8 cellular contexts compared by ENCODE assay signal in the genomic region with DNA sequence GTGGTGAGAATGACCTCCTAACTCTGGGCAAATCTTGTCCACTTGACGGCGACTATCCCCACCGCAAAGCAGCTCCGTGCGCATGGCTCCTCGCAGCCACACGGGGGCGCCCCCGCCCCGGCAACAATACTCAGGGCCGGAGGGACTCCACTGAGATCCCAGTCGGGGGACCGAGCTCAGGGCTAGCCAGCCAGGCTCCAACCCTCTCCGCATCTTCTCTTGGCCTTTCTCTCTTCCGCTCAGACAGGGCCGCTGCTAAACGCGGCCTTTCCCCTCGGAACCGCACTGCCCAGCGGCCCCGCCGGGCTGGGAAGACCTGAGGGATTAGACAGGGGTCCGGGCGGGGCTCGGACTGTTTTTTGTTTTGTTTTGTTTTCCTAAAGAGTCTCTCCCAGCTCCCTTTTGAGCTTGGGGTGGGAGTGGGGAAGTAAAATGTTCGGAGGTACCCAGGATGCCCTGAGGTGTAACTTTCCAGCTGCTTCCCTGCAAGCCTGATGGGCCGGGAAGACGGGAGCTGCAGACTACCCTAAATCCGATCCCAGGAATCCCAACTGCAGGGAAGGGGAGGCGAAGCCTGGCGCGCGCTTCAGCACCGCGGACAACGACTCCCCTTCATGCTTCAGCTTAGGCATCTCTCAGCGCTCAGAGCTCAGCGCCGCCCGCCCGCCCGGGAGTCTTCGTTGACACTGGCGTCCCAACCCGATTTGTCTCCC. TPM values are rescaled to one million over a fixed set of nuclear protein-coding genes. Genes with fewer than 3 reads are reported as not detected.
DNase-seq lines count a peak whose midpoint lies in the region; ATAC-seq and TF ChIP-seq lines count a peak whose summit lies in the region.

No MANE protein-coding gene starts in this region.

- TF ChIP-seq CTCF in AG09319 (IDR thresholded peaks at IDR 0.05; ENCODE audit: low read depth, low read length) = peak; percentile 97
- TF ChIP-seq CTCF in lung (IDR thresholded peaks at IDR 0.05; ENCODE audit: control extremely low read depth, extremely low read depth) = peak; percentile 66

- peak; percentile 40 for ATAC-seq in GM19023 (IDR thresholded peaks at IDR 0.05; ENCODE audit: unreplicated experiment)
- peak; percentile 70 for ATAC-seq in HG03354 (IDR thresholded peaks at IDR 0.05; ENCODE audit: poor library complexity, severe bottlenecking, unreplicated experiment)
- ATAC-seq in lung (ENCODE audit: insufficient read depth, low FRiP score) = peak; percentile 83

- peaks cover 19% of the 10 kb centered on the region for H3K27me3 Mint-ChIP-seq in activated CD4-positive, alpha-beta memory T cell treated with anti-CD3 and anti-CD28 coated beads, Interleukin-2, amount 10 ng/mL, durations not matched to agents 7 days and 5 days

- peaks cover 42% of the 10 kb centered on the region for H3K4me1 Mint-ChIP-seq in activated CD4-positive, alpha-beta memory T cell treated with anti-CD3 and anti-CD28 coated beads, Interleukin-2, amount 10 ng/mL, durations not matched to agents 7 days and 5 days

- POLR2A ChIA-PET in activated CD4-positive, alpha-beta memory T cell treated with anti-CD3 and anti-CD28 coated beads, Interleukin-2, amount 10 ng/mL, durations not matched to agents 7 days and 5 days (lab: Charles Lee) = interaction anchor here (0.6 to 3.7 kb wide), 13 partner anchors 8 to 278 kb away, joined by 3 to 50 read pairs (median 4); a partner anchor contains a TSS

- no peak overlapping the region for H3K27ac ChIP-seq in lung (ENCODE audit: low read depth in 1 of 2, low read length in 1 of 2)

- peak overlapping the region; percentile 38 for H3K27ac Mint-ChIP-seq in activated CD4-positive, alpha-beta memory T cell treated with anti-CD3 and anti-CD28 coated beads, Interleukin-2, amount 10 ng/mL, durations not matched to agents 7 days and 5 days

- H3K36me3 Mint-ChIP-seq in activated CD4-positive, alpha-beta memory T cell treated with anti-CD3 and anti-CD28 coated beads, Interleukin-2, amount 10 ng/mL, durations not matched to agents 7 days and 5 days (ENCODE audit: low read depth) = peaks cover 3% of the 10 kb centered on the region

- peak overlapping the region; percentile 78 for H3K4me3 Mint-ChIP-seq in activated CD4-positive, alpha-beta memory T cell treated with anti-CD3 and anti-CD28 coated beads, Interleukin-2, amount 10 ng/mL, durations not matched to agents 7 days and 5 days

- H3K4me3 ChIP-seq in lung = no peak overlapping the region

- peaks cover 0 to 3% of the 10 kb centered on the region in 2 donors for H3K4me1 ChIP-seq in lung (ENCODE audit: control insufficient read depth in 2 of 2, insufficient read depth in 2 of 2, low read length in 2 of 2)

- WGBS in lung, 2 donors = 2 to 3% methylated on average over 45 to 46 of the region's 46 CpGs

- no peaks in the 10 kb centered on the region for H3K9me3 ChIP-seq in lung (ENCODE audit: control insufficient read depth in 2 of 2, insufficient read depth in 1 of 2, low read length in 1 of 2)

- DNase-seq in AG09319 (ENCODE audit: extremely low read depth, low read depth) (peak; percentile 49), NCI-H526 treated with DMSO at 0.1 percent for 48 hours (lab: John Stamatoyannopoulos, UW) (peak; percentile 35), ecto neural progenitor cell (ENCODE audit: low spot score) (peak; percentile 92), lung (ENCODE audit: low spot score) (peak; percentile 77)
- peak; percentile 80 for DNase-seq in activated CD4-positive, alpha-beta memory T cell treated with anti-CD3 and anti-CD28 coated beads, Interleukin-2, amount 10 ng/mL, durations not matched to agents 7 days and 5 days
- peak in 2 of 3 experiments; percentile 52 for DNase-seq in stimulated activated CD4-positive, alpha-beta T cell treated with anti-CD3 and anti-CD28 coated beads, TNF-alpha, amount 100 ng/mL, for 4 hours (ENCODE audit: low read depth in 3 of 3)

- no peaks in the 10 kb centered on the region for H3K27me3 ChIP-seq in lung (ENCODE audit: control insufficient read depth, insufficient read depth)

- CTCF ChIA-PET in activated CD4-positive, alpha-beta memory T cell treated with anti-CD3 and anti-CD28 coated beads, Interleukin-2, amount 10 ng/mL, durations not matched to agents 7 days and 5 days (lab: Charles Lee) = interaction anchor here (0.6 to 11.0 kb wide), 65 partner anchors 9 to 1098 kb away, joined by 3 to 181 read pairs (median 5); a partner anchor contains a TSS

- H3K36me3 ChIP-seq in lung (ENCODE audit: control insufficient read depth in 2 of 2, insufficient read depth in 2 of 2, low read length in 2 of 2) = peaks cover 0 to 3% of the 10 kb centered on the region in 2 donors

- no peaks in the 10 kb centered on the region for H3K9me3 Mint-ChIP-seq in activated CD4-positive, alpha-beta memory T cell treated with anti-CD3 and anti-CD28 coated beads, Interleukin-2, amount 10 ng/mL, durations not matched to agents 7 days and 5 days

RNA-seq across cellular contexts. Expression of a gene that starts 2.7 kb away (rescaled TPM):
- 1 to 10 TPM; 2.5 to 2.6 TPM for total RNA-seq in activated CD4-positive, alpha-beta memory T cell treated with anti-CD3 and anti-CD28 coated beads, Interleukin-2, amount 10 ng/mL, durations not matched to agents 7 days and 5 days
- total RNA-seq in lung = 1 to 10 TPM; 2.6 to 3.1 TPM
- polyA plus RNA-seq in lung = 1 to 10 TPM in 1 of 2 donors, under 1 TPM in 1; 0.37 to 1.6 TPM

RNA-seq across cellular contexts. Expression of a gene that starts 22.7 kb away (rescaled TPM):
- 100 to 1,000 TPM; 142 to 145 TPM for total RNA-seq in activated CD4-positive, alpha-beta memory T cell treated with anti-CD3 and anti-CD28 coated beads, Interleukin-2, amount 10 ng/mL, durations not matched to agents 7 days and 5 days
- 100 to 1,000 TPM in 1 of 2 donors, 10 to 100 TPM in 1; 89.3 to 362 TPM for total RNA-seq in lung
- polyA plus RNA-seq in lung = 10 to 100 TPM; 45.7 to 50.1 TPM

RNA-seq across cellular contexts. Expression of a gene that starts 57.7 kb away (rescaled TPM):
- 10 to 100 TPM; 26.6 to 26.7 TPM for total RNA-seq in activated CD4-positive, alpha-beta memory T cell treated with anti-CD3 and anti-CD28 coated beads, Interleukin-2, amount 10 ng/mL, durations not matched to agents 7 days and 5 days
- 10 to 100 TPM; 18.1 to 25.6 TPM for total RNA-seq in lung
- 10 to 100 TPM; 22.8 to 36.3 TPM for polyA plus RNA-seq in lung

Comparison
In these comparisons a context has a peak if more than half of its experiments do, and no peak if none do; other contexts are left out.
1. DNase-seq: peak in every context shown above with its lines; median percentile 92 in ecto neural progenitor cell; 80 in activated CD4-positive, alpha-beta memory T cell treated with anti-CD3 and anti-CD28 coated beads, Interleukin-2, amount 10 ng/mL, durations not matched to agents 7 days and 5 days; 77 in lung; 52 in stimulated activated CD4-positive, alpha-beta T cell treated with anti-CD3 and anti-CD28 coated beads, TNF-alpha, amount 100 ng/mL, for 4 hours; 49 in AG09319; 35 in NCI-H526 treated with DMSO at 0.1 percent for 48 hours.